12 cellular contexts compared by ENCODE assay signal in genomic region chr19:6249296-6249695, GRCh38. TPM values are rescaled to one million over a fixed set of nuclear protein-coding genes. Genes with fewer than 3 reads are reported as not detected.
A peak's percentile ranks its signal among the peaks of the same experiment; 100 is the strongest.
DNase-seq lines count a peak whose midpoint lies in the region; ATAC-seq, FAIRE-seq and TF ChIP-seq lines count a peak whose summit lies in the region.
"Had no signal": no experiment of that assay in that cellular context is flagged by ENCODE, and none has a peak within 500 bp of the region (broad histone marks: within the 10 kb centered on the region; RNA-seq: fewer than 3 reads in every experiment).

No MANE protein-coding gene starts in this region.

- intact Hi-C loops in HepG2 (cut with micrococcal nuclease; ENCODE audit: unreplicated experiment) = no loop called here

- TF ChIP-seq RAD21 in HepG2 (CRISPR knock-in tag; IDR thresholded peaks at IDR 0.05) (no peak), SK-N-SH (IDR thresholded peaks at IDR 0.05; ENCODE audit: low read length) (no peak)

- H3K4me1 Mint-ChIP-seq in stimulated activated effector memory CD8-positive, alpha-beta T cell treated with anti-CD3 and anti-CD28 coated beads, Interleukin-12 subunit alpha, Interleukin-12 subunit beta, amount 100 ng/mL, for 72 hours = peaks cover 49% of the 10 kb centered on the region

- no peaks in the 10 kb centered on the region for H3K27me3 ChIP-seq in GM23248 (replicated peaks; ENCODE audit: insufficient read depth)
- H3K27me3 ChIP-seq in brain microvascular endothelial cell (replicated peaks) = no peaks in the 10 kb centered on the region
- H3K27me3 ChIP-seq in HepG2 (ENCODE audit: control insufficient read depth in 1 of 2, insufficient read depth in 2 of 2, low read length in 2 of 2) = no peaks in the 10 kb centered on the region
- no peaks in the 10 kb centered on the region for H3K27me3 ChIP-seq in SK-N-SH (ENCODE audit: insufficient read depth)
- H3K27me3 ChIP-seq: foreskin keratinocyte, tibial artery had no signal

- no peak for TF ChIP-seq EP300 in HepG2 (IDR thresholded peaks at IDR 0.05; ENCODE audit: low read depth in 2 of 2, low read length in 2 of 2)
- no peak for TF ChIP-seq EP300 in HepG2 (CRISPR knock-in tag; IDR thresholded peaks at IDR 0.05; ENCODE audit: borderline replicate concordance)
- TF ChIP-seq EP300 in SK-N-SH (IDR thresholded peaks at IDR 0.05; ENCODE audit: borderline replicate concordance in 1 of 2, low read depth in 1 of 2, low read length in 1 of 2) = no peak

- H2AFZ ChIP-seq in GM23248 = no peak overlapping the region
- no peak overlapping the region for H2AFZ ChIP-seq in HepG2 (ENCODE audit: low read length)
- no peak overlapping the region for H2AFZ ChIP-seq in SK-N-SH (ENCODE audit: low read depth)

- no TSS peak for BruUV-seq in HepG2 (replicated peaks; lab: Mats Ljungman, UMichigan)

- H3K79me2 ChIP-seq in GM23248 (ENCODE audit: insufficient read depth) (peaks cover 100% of the 10 kb centered on the region), HepG2 (ENCODE audit: insufficient read depth, low read length) (peaks cover 68% of the 10 kb centered on the region), SK-N-SH (ENCODE audit: insufficient read depth) (peaks cover 96% of the 10 kb centered on the region)

- H3K4me2 ChIP-seq in GM23248 (ENCODE audit: unreplicated experiment) (no peak overlapping the region), HepG2 (ENCODE audit: low read depth, low read length) (no peak overlapping the region), SK-N-SH (no peak overlapping the region; the same call in 1 of the 2 replicates)

- 91 to 94% methylated on average over 9 of the region's 9 CpGs for WGBS in GM23248 (ENCODE audit: low coverage in 1 of 2, low lambda C conversion rate in 2 of 2, missing lambda C conversion rate in 2 of 2), 2 experiments
- WGBS in HepG2 (ENCODE audit: low lambda C conversion rate) = 90% methylated on average over 8 of the region's 9 CpGs
- 93% methylated on average over 9 of the region's 9 CpGs for WGBS in SK-N-SH (ENCODE audit: low lambda C conversion rate)

- H3K9me2 ChIP-seq in GM23248 (ENCODE audit: insufficient read depth) = no peaks in the 10 kb centered on the region
- H3K9me2 ChIP-seq in SK-N-SH = no peaks in the 10 kb centered on the region

- TF ChIP-seq POLR2A in HepG2 (IDR thresholded peaks at IDR 0.05; ENCODE audit: insufficient read depth in 1 of 2, low read depth in 2 of 2, low read length in 2 of 2) = no peak

- peaks cover 25% of the 10 kb centered on the region for H3K4me1 ChIP-seq in GM23248 (ENCODE audit: insufficient read depth)
- H3K4me1 ChIP-seq in HepG2 (ENCODE audit: insufficient read depth, low read length) = peaks cover 50% of the 10 kb centered on the region
- H3K4me1 ChIP-seq in SK-N-SH (ENCODE audit: control insufficient read depth in 1 of 2, insufficient read depth in 2 of 2, low read depth in 1 of 2, low read length in 1 of 2) = peaks cover 2 to 13% of the 10 kb centered on the region in 2 experiments; a peak in 1 of 4 replicates
- H3K4me1 ChIP-seq: foreskin keratinocyte had no signal

- H3K4me3 Mint-ChIP-seq in stimulated activated effector memory CD8-positive, alpha-beta T cell treated with anti-CD3 and anti-CD28 coated beads, Interleukin-12 subunit alpha, Interleukin-12 subunit beta, amount 100 ng/mL, for 72 hours = no peak overlapping the region
- H3K4me3 Mint-ChIP-seq: activated CD4-positive, alpha-beta memory T cell treated with anti-CD3 and anti-CD28 coated beads for 36 hours had no signal

- H3K36me3 ChIP-seq in GM23248 (ENCODE audit: low read depth) = peaks cover 7% of the 10 kb centered on the region; the same call in 1 of the 2 replicates
- peaks cover 4% of the 10 kb centered on the region for H3K36me3 ChIP-seq in brain microvascular endothelial cell (replicated peaks)
- H3K36me3 ChIP-seq in HepG2 (replicated peaks in 1 of 2; ENCODE audit: control insufficient read depth in 1 of 2, insufficient read depth in 2 of 2, low read length in 2 of 2) = peaks cover 5 to 17% of the 10 kb centered on the region in 2 experiments; a peak in 3 of 5 replicates
- H3K36me3 ChIP-seq in SK-N-SH (replicated peaks in 1 of 2; ENCODE audit: control insufficient read depth in 1 of 2, insufficient read depth in 2 of 2, low read length in 1 of 2) = peaks cover 8 to 10% of the 10 kb centered on the region in 2 experiments

- no peak for DNase-seq in GM23248
- peak; percentile 45 for DNase-seq in brain microvascular endothelial cell
- DNase-seq in HepG2 (ENCODE audit: low spot score) = no peak
- no peak for DNase-seq in stimulated activated effector memory CD8-positive, alpha-beta T cell treated with anti-CD3 and anti-CD28 coated beads, Interleukin-12 subunit alpha, Interleukin-12 subunit beta, amount 100 ng/mL, for 72 hours (ENCODE audit: low spot score in 2 of 2)
- DNase-seq in SK-N-SH = no peak
- DNase-seq in NCI-H2196 (lab: John Stamatoyannopoulos, UW; ENCODE audit: unreplicated experiment) = no peak
- DNase-seq in cerebellum (ENCODE audit: low spot score) = no peak
- DNase-seq: activated CD4-positive, alpha-beta memory T cell treated with anti-CD3 and anti-CD28 coated beads for 36 hours; foreskin keratinocyte; SIG-M5; tibial artery had no signal

- TF ChIP-seq CTCF in brain microvascular endothelial cell (IDR thresholded peaks at IDR 0.05; ENCODE audit: low read depth, low read length, missing control alignments) (no peak), HepG2 (CRISPR knock-in tag; IDR thresholded peaks at IDR 0.05) (no peak), SK-N-SH (IDR thresholded peaks at IDR 0.05) (no peak)

- CTCF ChIA-PET in HepG2 (lab: Yijun Ruan, JAX; ENCODE audit: low intra/inter-chr PET ratio, low total read pairs) = no interaction called here
- CTCF ChIA-PET in SK-N-SH (lab: Yijun Ruan, JAX) = interaction anchor here (0.8 kb wide), 1 partner anchor 22 kb away, joined by 3 read pairs; no protein-coding TSS in a partner anchor

- POLR2A ChIA-PET in HepG2 (lab: Yijun Ruan, JAX) (no interaction called here), SK-N-SH (lab: Yijun Ruan, JAX) (no interaction called here)

- peaks cover 26% of the 10 kb centered on the region for H3F3A ChIP-seq in GM23248 (ENCODE audit: insufficient read depth)
- H3F3A ChIP-seq in SK-N-SH (replicated peaks; ENCODE audit: insufficient read depth) = no peaks in the 10 kb centered on the region

- peak overlapping the region; percentile 76; the same call in 1 of the 2 replicates for H3K27ac ChIP-seq in GM23248
- peak overlapping the region; percentile 82 for H3K27ac ChIP-seq in brain microvascular endothelial cell
- H3K27ac ChIP-seq in HepG2 (ENCODE audit: extremely low read length, insufficient read depth, low read length) = no peak overlapping the region
- H3K27ac ChIP-seq in SK-N-SH (ENCODE audit: low read depth in 2 of 2, low read length in 1 of 2) = no peak overlapping the region
- H3K27ac ChIP-seq: foreskin keratinocyte, tibial artery had no signal

- H3K9ac ChIP-seq in GM23248 (no peak overlapping the region), HepG2 (ENCODE audit: insufficient read depth, low read depth, low read length) (no peak overlapping the region), SK-N-SH (no peak overlapping the region)

- ATAC-seq in HepG2 = no peak
- no peak for ATAC-seq in stimulated activated effector memory CD8-positive, alpha-beta T cell treated with anti-CD3 and anti-CD28 coated beads, Interleukin-12 subunit alpha, Interleukin-12 subunit beta, amount 100 ng/mL, for 72 hours
- no peak for ATAC-seq in GM21717 (IDR thresholded peaks at IDR 0.05; ENCODE audit: unreplicated experiment)
- ATAC-seq: foreskin keratinocyte had no signal

- H3K9me3 ChIP-seq in GM23248 (ENCODE audit: low read depth) (no peaks in the 10 kb centered on the region), HepG2 (ENCODE audit: low read length) (no peaks in the 10 kb centered on the region), SK-N-SH (no peaks in the 10 kb centered on the region)
- H3K9me3 ChIP-seq: tibial artery had no signal

- H3K27ac Mint-ChIP-seq in stimulated activated effector memory CD8-positive, alpha-beta T cell treated with anti-CD3 and anti-CD28 coated beads, Interleukin-12 subunit alpha, Interleukin-12 subunit beta, amount 100 ng/mL, for 72 hours = peak overlapping the region; percentile 90
- H3K27ac Mint-ChIP-seq: activated CD4-positive, alpha-beta memory T cell treated with anti-CD3 and anti-CD28 coated beads for 36 hours had no signal

- H3K4me3 ChIP-seq in GM23248 (no peak overlapping the region), brain microvascular endothelial cell (ENCODE audit: low read depth, low read length) (no peak overlapping the region), HepG2 (replicated peaks in 1 of 3; ENCODE audit: insufficient read depth in 1 of 3, low read depth in 2 of 3, low read length in 3 of 3) (no peak overlapping the region), SK-N-SH (ENCODE audit: low read depth in 2 of 2, low read length in 1 of 2) (no peak overlapping the region)
- H3K4me3 ChIP-seq: tibial artery had no signal

- peaks cover 28% of the 10 kb centered on the region for H4K20me1 ChIP-seq in GM23248 (ENCODE audit: insufficient read depth)
- H4K20me1 ChIP-seq in HepG2 (ENCODE audit: insufficient read depth, low read length) = no peaks in the 10 kb centered on the region
- H4K20me1 ChIP-seq in SK-N-SH (ENCODE audit: insufficient read depth) = peaks cover 39% of the 10 kb centered on the region

- in situ Hi-C loops in GM23248 (cut with MboI) (no loop called here), brain microvascular endothelial cell (cut with HindIII; ENCODE audit: low pct_ligation_motif_present, low sequenced_read_pairs) (no loop called here), HepG2 (cut with HindIII; ENCODE audit: extremely low pct_ligation_motif_present, low pct_unique_long_range_greater_than_20kb) (no loop called here)

- H3K9me3 Mint-ChIP-seq in stimulated activated effector memory CD8-positive, alpha-beta T cell treated with anti-CD3 and anti-CD28 coated beads, Interleukin-12 subunit alpha, Interleukin-12 subunit beta, amount 100 ng/mL, for 72 hours = no peaks in the 10 kb centered on the region
- H3K9me3 Mint-ChIP-seq: activated CD4-positive, alpha-beta memory T cell treated with anti-CD3 and anti-CD28 coated beads for 36 hours had no signal

- peaks cover 19% of the 10 kb centered on the region for H3K36me3 Mint-ChIP-seq in stimulated activated effector memory CD8-positive, alpha-beta T cell treated with anti-CD3 and anti-CD28 coated beads, Interleukin-12 subunit alpha, Interleukin-12 subunit beta, amount 100 ng/mL, for 72 hours

- no peak for FAIRE-seq in HepG2 (lab: Jason Lieb, UNC)

RNA-seq across cellular contexts. Expression of gene MLLT1, which starts 30.5 kb away (rescaled TPM):
- 17.3 and 19.1 TPM in 2 replicates for total RNA-seq in GM23248 (2014; rRNA removed; shearing (Covaris generic))
- polyA plus RNA-seq in GM23248 (2016; fragmentation: Nextera tagmentation; extraction: Ambion mirVana) (13.3 and 14.3 TPM in 2 replicates), HepG2 (2011; rRNA removed) (11.7 and 12.7 TPM in 2 replicates), SK-N-SH (2012; rRNA removed) (12.7 and 19.0 TPM in 2 replicates)
- total RNA-seq in HepG2 (2016; rRNA removed; fragmentation: Illumina TruSeq; extraction: Trizol) (11.6 and 12.2 TPM in 2 replicates), cerebellum (10.3 TPM)
- 8.6 and 9.6 TPM in 2 replicates for total RNA-seq in HepG2 (2016; cell fraction: cytosol; rRNA removed; fragmentation: Illumina TruSeq; extraction: Trizol; ENCODE audit: low read depth)
- 9.5 and 12.5 TPM in 2 replicates for total RNA-seq in HepG2 (2016; cell fraction: insoluble cytoplasmic fraction; rRNA removed; fragmentation: Illumina TruSeq; extraction: Trizol)
- 12.7 and 15.3 TPM in 2 replicates for total RNA-seq in HepG2 (2016; cell fraction: membrane; rRNA removed; fragmentation: Illumina TruSeq; extraction: Trizol)
- 8.8 and 10.0 TPM in 2 replicates for total RNA-seq in HepG2 (2016; cell fraction: nucleus; rRNA removed; fragmentation: Illumina TruSeq; extraction: Trizol)
- polyA plus RNA-seq in HepG2 (2011; cell fraction: cytosol; rRNA removed) = 7.4 and 11.8 TPM in 2 replicates
- polyA plus RNA-seq in HepG2 (2011; cell fraction: nucleus; rRNA removed) = 27.2 and 40.6 TPM in 2 replicates
- 11.3 and 13.5 TPM in 2 replicates for polyA plus RNA-seq in HepG2 (2012)
- 4.7 and 6.0 TPM in 2 replicates for polyA plus RNA-seq in HepG2 (2016; cell fraction: cytosol; fragmentation: Illumina TruSeq; extraction: Trizol; ENCODE audit: low read depth)
- polyA plus RNA-seq in HepG2 (2016; cell fraction: insoluble cytoplasmic fraction; fragmentation: Illumina TruSeq; extraction: Trizol; ENCODE audit: low read depth) = 21.6 and 27.3 TPM in 2 replicates
- polyA plus RNA-seq in HepG2 (2016; cell fraction: membrane; fragmentation: Illumina TruSeq; extraction: Trizol; ENCODE audit: low read depth) = 15.1 and 15.5 TPM in 2 replicates
- polyA plus RNA-seq in HepG2 (2016; cell fraction: nucleus; fragmentation: Illumina TruSeq; extraction: Trizol; ENCODE audit: insufficient read depth, low read depth) = 29.9 and 38.7 TPM in 2 replicates
- 22.8 and 26.1 TPM in 2 replicates for polyA minus RNA-seq in HepG2 (2011; rRNA and poly(A)+ RNA removed; ENCODE audit: low replicate concordance)
- 20.7 and 22.7 TPM in 2 replicates for polyA minus RNA-seq in HepG2 (2011; cell fraction: cytosol; rRNA and poly(A)+ RNA removed)
- 5.4 and 5.6 TPM in 2 replicates for polyA minus RNA-seq in HepG2 (2011; cell fraction: nucleus; rRNA and poly(A)+ RNA removed)
- 7.9 and 13.5 TPM in 2 replicates for polyA plus RNA-seq in SK-N-SH (2012; cell fraction: cytosol; rRNA removed)
- 31.0 and 38.9 TPM in 2 replicates for polyA plus RNA-seq in SK-N-SH (2012; cell fraction: nucleus; rRNA removed)

Comparison
In these comparisons a context has a peak if more than half of its experiments do, and no peak if none do; other contexts are left out.
1. H3K27ac ChIP-seq: peak in GM23248 (single experiment) and brain microvascular endothelial cell (single experiment); none in HepG2 (single experiment) and SK-N-SH (0 of 2).